Comparison of ENCODE assay signal across 23 cellular contexts in genomic region chr15:65344909-65345275, GRCh38. TPM values are rescaled to one million over a fixed set of nuclear protein-coding genes. Genes with fewer than 3 reads are reported as not detected.
"Had no signal": no experiment of that assay in that cellular context is flagged by ENCODE, and none has a peak within 500 bp of the region (broad histone marks: within the 10 kb centered on the region; RNA-seq: fewer than 3 reads in every experiment).

No MANE protein-coding gene starts in this region.

- H3K27me3 ChIP-seq: adrenal gland, uterus had no signal

- H3K9me3 Mint-ChIP-seq: activated CD4-positive, alpha-beta T cell treated with anti-CD3 and anti-CD28 coated beads, Interleukin-2, amount 10 ng/mL, durations not matched to agents 7 days and 5 days; activated naive CD4-positive, alpha-beta T cell treated with anti-CD3 and anti-CD28 coated beads, Interleukin-2, amount 50 U/mL, for 72 hours; activated T-cell treated with anti-CD3 and anti-CD28 coated beads, Interleukin-2, amount 50 U/mL, for 72 hours; dendritic cell treated with granulocyte-macrophage colony-stimulating factor and Interleukin-4, amounts not matched to agents 40 ng/mL and 50 ng/mL, for 4 days; natural killer cell; stimulated activated naive B cell treated with anti-CD40 and anti-IgM and Interleukin-4, amounts not matched to agents 10 μg/mL and 1 μg/mL and 100 μg/mL, for 72 hours had no signal

- H3K4me3 Mint-ChIP-seq: activated CD4-positive, alpha-beta T cell treated with anti-CD3 and anti-CD28 coated beads, Interleukin-2, amount 10 ng/mL, durations not matched to agents 7 days and 5 days; activated T-cell treated with anti-CD3 and anti-CD28 coated beads, Interleukin-2, amount 50 U/mL, for 72 hours; dendritic cell treated with granulocyte-macrophage colony-stimulating factor and Interleukin-4, amounts not matched to agents 40 ng/mL and 50 ng/mL, for 4 days; natural killer cell; stimulated activated naive B cell treated with anti-CD40 and anti-IgM and Interleukin-4, amounts not matched to agents 10 μg/mL and 1 μg/mL and 100 μg/mL, for 72 hours had no signal

- H3K79me2 ChIP-seq: parathyroid adenoma had no signal

- H3K27ac Mint-ChIP-seq: activated CD4-positive, alpha-beta T cell treated with anti-CD3 and anti-CD28 coated beads, Interleukin-2, amount 10 ng/mL, durations not matched to agents 7 days and 5 days; activated naive CD4-positive, alpha-beta T cell treated with anti-CD3 and anti-CD28 coated beads, Interleukin-2, amount 50 U/mL, for 72 hours; activated T-cell treated with anti-CD3 and anti-CD28 coated beads, Interleukin-2, amount 50 U/mL, for 72 hours; dendritic cell treated with granulocyte-macrophage colony-stimulating factor and Interleukin-4, amounts not matched to agents 40 ng/mL and 50 ng/mL, for 4 days; natural killer cell; stimulated activated naive B cell treated with anti-CD40 and anti-IgM and Interleukin-4, amounts not matched to agents 10 μg/mL and 1 μg/mL and 100 μg/mL, for 72 hours had no signal

- H3K27ac ChIP-seq: adrenal gland, heart right ventricle, parathyroid adenoma, tibial artery, uterus had no signal

- DNase-seq: activated CD4-positive, alpha-beta T cell treated with anti-CD3 and anti-CD28 coated beads, Interleukin-2, amount 10 ng/mL, durations not matched to agents 7 days and 5 days; activated CD8-positive, alpha-beta memory T cell treated with anti-CD3 and anti-CD28 coated beads, Interleukin-2, amount 50 U/mL, for 4 hours; activated effector memory CD4-positive, alpha-beta T cell treated with anti-CD3 and anti-CD28 coated beads, Interleukin-2, amount 50 U/mL, for 16 hours; activated T-cell treated with anti-CD3 and anti-CD28 coated beads, Interleukin-2, amount 50 U/mL, for 72 hours; adrenal gland; effector CD8-positive, alpha-beta T cell; foreskin melanocyte; heart right ventricle; kidney glomerular epithelial cell; left ventricle myocardium superior; mesendoderm; natural killer cell; stimulated activated naive B cell treated with anti-CD40 and anti-IgM and Interleukin-4, amounts not matched to agents 10 μg/mL and 1 μg/mL and 100 μg/mL, for 72 hours; T1000; tibial artery; uterus had no signal

- H3K4me1 ChIP-seq: adrenal gland, parathyroid adenoma, tibial artery, uterus had no signal

- H3K36me3 ChIP-seq: adrenal gland, heart right ventricle, tibial artery, uterus had no signal

- H3K4me3 ChIP-seq: adrenal gland, heart right ventricle, tibial artery, uterus had no signal

- ATAC-seq: activated naive CD4-positive, alpha-beta T cell treated with anti-CD3 and anti-CD28 coated beads, Interleukin-2, amount 50 U/mL, for 72 hours; activated T-cell treated with anti-CD3 and anti-CD28 coated beads, Interleukin-2, amount 50 U/mL, for 72 hours; heart right ventricle; left ventricle myocardium superior; natural killer cell; sciatic nerve; stimulated activated naive B cell treated with anti-CD40 and anti-IgM and Interleukin-4, amounts not matched to agents 10 μg/mL and 1 μg/mL and 100 μg/mL, for 72 hours had no signal

- H3K9ac ChIP-seq: parathyroid adenoma had no signal

- H3K36me3 Mint-ChIP-seq: activated naive CD4-positive, alpha-beta T cell treated with anti-CD3 and anti-CD28 coated beads, Interleukin-2, amount 50 U/mL, for 72 hours; natural killer cell; stimulated activated naive B cell treated with anti-CD40 and anti-IgM and Interleukin-4, amounts not matched to agents 10 μg/mL and 1 μg/mL and 100 μg/mL, for 72 hours had no signal

- H2AFZ ChIP-seq: parathyroid adenoma had no signal

- H3K9me3 ChIP-seq: adrenal gland, heart right ventricle, tibial artery, uterus had no signal

RNA-seq across cellular contexts. Expression of gene IGDCC3, which starts 32.9 kb away (rescaled TPM):
- total RNA-seq: activated CD4-positive, alpha-beta T cell treated with anti-CD3 and anti-CD28 coated beads, Interleukin-2, amount 10 ng/mL, durations not matched to agents 7 days and 5 days; activated naive CD4-positive, alpha-beta T cell treated with anti-CD3 and anti-CD28 coated beads, Interleukin-2, amount 50 U/mL, for 72 hours; activated T-cell treated with anti-CD3 and anti-CD28 coated beads, Interleukin-2, amount 50 U/mL, for 72 hours; endothelial cell of umbilical vein; natural killer cell; sciatic nerve; T-helper 1 cell treated with Interleukin-12 subunit alpha and Interleukin-12 subunit beta and Interleukin-4 antibody, amounts not matched to agents 30 ng/mL and 1 ng/mL, for 36 hours had no signal

RNA-seq across cellular contexts. Expression of gene RNU5B-1, which starts 40.4 kb away (rescaled TPM):
- total RNA-seq: activated naive CD4-positive, alpha-beta T cell treated with anti-CD3 and anti-CD28 coated beads, Interleukin-2, amount 50 U/mL, for 72 hours; activated T-cell treated with anti-CD3 and anti-CD28 coated beads, Interleukin-2, amount 50 U/mL, for 72 hours; cerebellum; endothelial cell of umbilical vein; T-helper 1 cell treated with Interleukin-12 subunit alpha and Interleukin-12 subunit beta and Interleukin-4 antibody, amounts not matched to agents 30 ng/mL and 1 ng/mL, for 36 hours had no signal
- polyA plus RNA-seq: adrenal gland, endothelial cell of umbilical vein, heart right ventricle had no signal

RNA-seq across cellular contexts. Expression of gene RNU5A-1, which starts 49.0 kb away (rescaled TPM):
- total RNA-seq: activated CD4-positive, alpha-beta T cell treated with anti-CD3 and anti-CD28 coated beads, Interleukin-2, amount 10 ng/mL, durations not matched to agents 7 days and 5 days; activated naive CD4-positive, alpha-beta T cell treated with anti-CD3 and anti-CD28 coated beads, Interleukin-2, amount 50 U/mL, for 72 hours; activated T-cell treated with anti-CD3 and anti-CD28 coated beads, Interleukin-2, amount 50 U/mL, for 72 hours; adrenal gland; cerebellum; endothelial cell of umbilical vein; heart right ventricle; left ventricle myocardium superior; natural killer cell; sciatic nerve; T-helper 1 cell treated with Interleukin-12 subunit alpha and Interleukin-12 subunit beta and Interleukin-4 antibody, amounts not matched to agents 30 ng/mL and 1 ng/mL, for 36 hours; uterus had no signal
- polyA plus RNA-seq: adrenal gland, endothelial cell of umbilical vein, heart right ventricle had no signal
